8 cellular contexts compared by ENCODE assay signal in genomic region chr19:45405435-45406164, GRCh38. TPM values are rescaled to one million over a fixed set of nuclear protein-coding genes. Genes with fewer than 3 reads are reported as not detected.
DNase-seq lines count a peak whose midpoint lies in the region; ATAC-seq and TF ChIP-seq lines count a peak whose summit lies in the region.

No MANE protein-coding gene starts in this region.

- ATAC-seq in HG02623 (IDR thresholded peaks at IDR 0.05; ENCODE audit: unreplicated experiment) (peak; percentile 32), left cardiac atrium (peak; percentile 75 to 77)

- peak overlapping the region; percentile 85 for H3K4me3 ChIP-seq in GM12865 (ENCODE audit: low read depth, low read length)
- peak overlapping the region; percentile 5 to 69 (median 56) for H3K4me3 ChIP-seq in adrenal gland
- peak overlapping the region; percentile 53 to 60 for H3K4me3 ChIP-seq in prostate gland

- peaks cover 21 to 30% of the 10 kb centered on the region in 2 donors for H3K4me1 ChIP-seq in adrenal gland (replicated peaks in 1 of 2)
- peaks cover 9% of the 10 kb centered on the region for H3K4me1 ChIP-seq in prostate gland (replicated peaks)

- H3K36me3 ChIP-seq in adrenal gland (replicated peaks in 1 of 2), result no peaks in the 10 kb centered on the region
- H3K36me3 ChIP-seq in prostate gland, result no peaks in the 10 kb centered on the region

- H3K27ac ChIP-seq in adrenal gland (peak overlapping the region; percentile 78 to 94 (median 92)), prostate gland (peak overlapping the region; percentile 90 to 96)

- DNase-seq in GM12865 (ENCODE audit: low read depth) (peak; percentile 87), NCI-H1105 treated with DMSO at 0.1 percent for 48 hours (lab: John Stamatoyannopoulos, UW) (peak; percentile 87), T follicular helper cell (ENCODE audit: low read depth) (peak; percentile 80), adrenal gland (peak; percentile 86 to 95 (median 92)), left cardiac atrium (peak; percentile 93), prostate gland (ENCODE audit: low spot score) (peak; percentile 92), ureter (ENCODE audit: low spot score) (peak; percentile 90)

- TF ChIP-seq CTCF in GM12865 (IDR thresholded peaks at IDR 0.05; ENCODE audit: insufficient read depth, low read depth, low read length, missing control alignments) (no peak), adrenal gland (IDR thresholded peaks at IDR 0.05) (no peak), prostate gland (IDR thresholded peaks at IDR 0.05) (no peak)

- intact Hi-C loops in adrenal gland (cut with DNase I), result no loop called here
- intact Hi-C loops in left cardiac atrium (cut with DNase I), result no loop called here
- intact Hi-C loops in prostate gland (cut with DNase I), result no loop called here

- no peaks in the 10 kb centered on the region for H3K27me3 ChIP-seq in adrenal gland
- no peaks in the 10 kb centered on the region for H3K27me3 ChIP-seq in prostate gland (replicated peaks; ENCODE audit: insufficient read depth)

- WGBS in adrenal gland, 4 donors, result 0 to 1% (median 0%) methylated on average over 34 to 45 of the region's 45 CpGs
- WGBS in prostate gland, result under 1% methylated on average over 44 of the region's 45 CpGs

- TF ChIP-seq POLR2A in adrenal gland (IDR thresholded peaks at IDR 0.05) (peak in 1 of 2 donors; percentile 41), prostate gland (IDR thresholded peaks at IDR 0.05) (peak; percentile 17)

- H3K9me3 ChIP-seq in adrenal gland (replicated peaks in 1 of 3) (no peaks in the 10 kb centered on the region), prostate gland (no peaks in the 10 kb centered on the region)

RNA-seq across cellular contexts. Expression of gene PPP1R13L, which starts 0.7 kb away (rescaled TPM):
- total RNA-seq in adrenal gland (10 to 100 TPM; 11.0 to 55.7 (median 37.1) TPM), left cardiac atrium (100 to 1,000 TPM; 123 to 143 TPM), prostate gland (10 to 100 TPM; 56.1 to 60.3 TPM), ureter (108 TPM)
- polyA plus RNA-seq in adrenal gland, result 10 to 100 TPM; 11.9 to 95.2 (median 35.2) TPM

RNA-seq across cellular contexts. Expression of gene POLR1G, which starts 0.8 kb away (rescaled TPM):
- total RNA-seq in adrenal gland, result 1 to 10 TPM; 3.6 to 9.2 (median 6.7) TPM
- 10 to 100 TPM in 1 of 3 donors, 1 to 10 TPM in 2; 3.1 to 11.3 (median 9.5) TPM for polyA plus RNA-seq in adrenal gland
- 1 to 10 TPM; 4.6 to 5.5 TPM for total RNA-seq in left cardiac atrium
- total RNA-seq in prostate gland, result 1 to 10 TPM; 6.6 to 8.9 TPM
- total RNA-seq in ureter, result 6.9 TPM

RNA-seq across cellular contexts. Expression of gene ERCC1, which starts 18.1 kb away (rescaled TPM):
- 100 to 1,000 TPM in 2 of 8 donors, 10 to 100 TPM in 6; 63.6 to 107 (median 90.4) TPM for total RNA-seq in adrenal gland
- 10 to 100 TPM; 62.9 to 89.2 (median 87.0) TPM for polyA plus RNA-seq in adrenal gland
- 100 to 1,000 TPM; 105 to 140 TPM for total RNA-seq in left cardiac atrium
- total RNA-seq in prostate gland, result 100 to 1,000 TPM; 142 to 151 TPM
- 78.3 TPM for total RNA-seq in ureter

RNA-seq across cellular contexts. Expression of gene ERCC2, which starts 35.2 kb away (rescaled TPM):
- 10 to 100 TPM; 17.1 to 31.9 (median 26.9) TPM for total RNA-seq in adrenal gland
- polyA plus RNA-seq in adrenal gland, result 10 to 100 TPM; 19.6 to 53.3 (median 31.3) TPM
- 10 to 100 TPM; 12.7 to 13.0 TPM for total RNA-seq in left cardiac atrium
- 10 to 100 TPM; 20.5 to 31.8 TPM for total RNA-seq in prostate gland
- 26.1 TPM for total RNA-seq in ureter

Comparison
In these comparisons a context has a peak if more than half of its experiments do, and no peak if none do; other contexts are left out.
1. Peak in every context shown above with its lines: DNase-seq, ATAC-seq, H3K4me3 ChIP-seq and H3K27ac ChIP-seq.